Comparison of ENCODE assay signal across 33 cellular contexts in the genomic region with DNA sequence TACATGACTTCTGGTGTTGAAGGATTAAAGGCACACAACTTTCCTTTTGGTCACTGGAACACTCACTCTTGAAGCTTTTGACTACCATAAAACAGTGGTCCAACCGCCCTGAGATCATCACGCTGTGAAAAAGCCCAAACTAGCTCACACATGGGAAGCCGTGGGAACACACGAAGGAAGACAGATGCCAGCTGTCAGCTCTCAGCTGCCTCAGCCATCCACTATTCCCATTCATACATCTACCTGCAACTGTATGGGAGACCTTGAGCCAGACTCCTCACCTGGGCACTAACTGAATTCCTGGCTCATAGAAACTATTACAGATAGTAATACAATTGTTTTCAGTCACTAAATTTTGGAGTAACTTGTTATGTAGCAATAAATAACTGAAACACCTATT.
"Had no signal": no experiment of that assay in that cellular context is flagged by ENCODE, and none has a peak within 500 bp of the region (broad histone marks: within the 10 kb centered on the region; RNA-seq: fewer than 3 reads in every experiment).

No MANE protein-coding gene starts in this region.

- DNase-seq: activated CD4-positive, alpha-beta memory T cell treated with anti-CD3 and anti-CD28 coated beads for 36 hours; activated CD4-positive, alpha-beta T cell treated with anti-CD3 and anti-CD28 coated beads for 36 hours; activated CD4-positive, alpha-beta T cell treated with anti-CD3 and anti-CD28 coated beads, Interleukin-2, amount 10 ng/mL, durations not matched to agents 24 days and 14 days; activated CD4-positive, CD25-positive, alpha-beta regulatory T cell; activated CD4-positive, CD25-positive, alpha-beta regulatory T cell treated with anti-CD3 and anti-CD28 coated beads, Interleukin-2, amount 50 U/mL, for 72 hours; activated CD8-positive, alpha-beta memory T cell treated with anti-CD3 and anti-CD28 coated beads, Interleukin-2, amount 10 ng/mL, durations not matched to agents 7 days and 5 days; activated CD8-positive, alpha-beta memory T cell treated with anti-CD3 and anti-CD28 coated beads, Interleukin-2, amount 50 U/mL, for 4 hours; activated CD8-positive, alpha-beta T cell treated with anti-CD3 and anti-CD28 coated beads, Interleukin-2, amount 10 ng/mL, durations not matched to agents 7 days and 5 days; activated effector memory CD4-positive, alpha-beta T cell treated with anti-CD3 and anti-CD28 coated beads, Interleukin-2, amount 50 U/mL, for 16 hours; activated naive CD4-positive, alpha-beta T cell treated with anti-CD3 and anti-CD28 coated beads for 36 hours; activated naive CD8-positive, alpha-beta T cell treated with anti-CD3 and anti-CD28 coated beads for 36 hours; activated naive CD8-positive, alpha-beta T cell treated with anti-CD3 and anti-CD28 coated beads, Interleukin-2, amount 50 U/mL, for 24 hours; activated T-cell treated with anti-CD3 and anti-CD28 coated beads, Interleukin-2, amount 50 U/mL, for 1 hour; activated T-cell treated with anti-CD3 and anti-CD28 coated beads, Interleukin-2, amount 50 U/mL, for 48 hours; adrenal gland; amygdala; aorta; central memory CD4-positive, alpha-beta T cell; cortex of kidney; dermis blood vessel endothelial cell; effector CD4-positive, alpha-beta T cell; effector memory CD8-positive, alpha-beta T cell; erythroblast; foreskin keratinocyte; gastrocnemius medialis; heart right ventricle; T-helper 1 cell; T-helper 17 cell; T1000 had no signal

- H3K4me1 ChIP-seq: adrenal gland, breast epithelium, esophagus muscularis mucosa, foreskin keratinocyte, gastrocnemius medialis, heart right ventricle had no signal

- H3K27ac ChIP-seq: adrenal gland, breast epithelium, cardiac muscle cell, esophagus muscularis mucosa, foreskin keratinocyte, gastrocnemius medialis, heart right ventricle had no signal

- H3K36me3 ChIP-seq: adrenal gland, breast epithelium, cardiac muscle cell, esophagus muscularis mucosa, gastrocnemius medialis, heart right ventricle had no signal

- H3K9me3 ChIP-seq: gastrocnemius medialis had no signal

- ATAC-seq: activated CD4-positive, alpha-beta T cell treated with anti-CD3 and anti-CD28 coated beads for 36 hours; activated CD8-positive, alpha-beta memory T cell treated with anti-CD3 and anti-CD28 coated beads, Interleukin-2, amount 10 ng/mL, durations not matched to agents 7 days and 5 days; activated CD8-positive, alpha-beta T cell treated with anti-CD3 and anti-CD28 coated beads, Interleukin-2, amount 10 ng/mL, durations not matched to agents 7 days and 5 days; activated naive CD8-positive, alpha-beta T cell treated with anti-CD3 and anti-CD28 coated beads, Interleukin-2, amount 50 U/mL, for 24 hours; effector memory CD8-positive, alpha-beta T cell; foreskin keratinocyte; gastrocnemius medialis; heart right ventricle; T-helper 17 cell had no signal

- H3K27me3 ChIP-seq: breast epithelium, cardiac muscle cell, foreskin keratinocyte, gastrocnemius medialis had no signal

- H3K4me3 ChIP-seq: adrenal gland, breast epithelium, cardiac muscle cell, esophagus muscularis mucosa, gastrocnemius medialis, heart right ventricle had no signal

- FAIRE-seq: colon had no signal
